Comparison of ENCODE assay signal across 1 cellular context in genomic region chr11:117759305-117759704, GRCh38.
TF ChIP-seq lines count a peak whose summit lies in the region.

No MANE protein-coding gene starts in this region.

TF ChIP-seq in SK-N-SH treated with all-trans-retinoic acid at 6 μM for 48 hours, 23 proteins besides CTCF, POLR2A, EP300 and RAD21 (continued from another document):
- TF ChIP-seq CREB5 (CRISPR knock-in tag; IDR thresholded peaks at IDR 0.05; ENCODE audit: low read depth) (no peak), ZNF8 (CRISPR knock-in tag; IDR thresholded peaks at IDR 0.05) (no peak), ISL1 (CRISPR knock-in tag; IDR thresholded peaks at IDR 0.05) (no peak), RARB (CRISPR knock-in tag; IDR thresholded peaks at IDR 0.05) (no peak), ZFP3 (CRISPR knock-in tag; IDR thresholded peaks at IDR 0.05) (no peak), SNAI2 (CRISPR knock-in tag; IDR thresholded peaks at IDR 0.05) (no peak)
